ENCODE assay signal across 14 cellular contexts in the genomic region with DNA sequence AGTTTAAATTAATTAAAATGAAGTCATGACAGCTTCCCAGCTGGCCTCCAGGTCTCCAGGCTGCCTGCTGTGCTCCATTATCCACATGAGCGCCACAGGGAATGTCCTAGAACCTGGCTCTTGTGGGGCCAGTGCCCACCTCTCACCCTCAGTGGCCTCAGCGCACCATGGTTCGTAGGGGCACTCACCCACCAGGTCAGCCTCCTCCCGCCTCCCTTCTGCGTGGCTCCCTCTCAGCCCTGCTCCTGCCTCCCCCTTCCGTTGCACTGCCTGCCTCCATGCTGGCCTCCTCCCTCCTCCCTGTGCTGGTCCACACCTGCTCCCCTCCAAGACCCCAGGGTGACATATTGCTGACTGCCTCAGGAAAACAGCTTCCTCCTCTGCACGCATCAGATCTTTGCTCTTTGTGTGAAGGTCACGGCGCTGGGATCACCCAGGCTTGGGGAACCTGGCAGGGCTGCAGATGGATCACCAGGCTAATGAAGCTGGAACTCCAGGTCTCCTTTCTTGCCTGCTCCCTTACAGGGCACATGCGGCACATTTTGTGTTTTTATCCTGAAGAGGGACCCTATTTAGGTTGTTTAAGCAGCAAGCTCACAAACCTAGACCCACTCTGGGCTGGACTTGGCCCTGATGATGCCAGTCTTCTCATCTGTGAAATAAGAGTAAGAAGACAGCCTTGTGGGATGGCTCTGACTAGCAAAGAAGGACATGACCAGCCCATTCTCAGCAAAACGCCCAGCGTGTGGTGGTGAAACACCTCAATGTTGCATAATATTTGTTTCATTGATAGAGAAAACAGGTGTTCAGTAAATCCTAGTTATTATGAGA. TPM values are rescaled to one million over a fixed set of nuclear protein-coding genes. Genes with fewer than 3 reads are reported as not detected.
A peak's percentile ranks its signal among the peaks of the same experiment; 100 is the strongest.
DNase-seq lines count a peak whose midpoint lies in the region; ATAC-seq and TF ChIP-seq lines count a peak whose summit lies in the region.
"Had no signal": no experiment of that assay in that cellular context is flagged by ENCODE, and none has a peak within 500 bp of the region (broad histone marks: within the 10 kb centered on the region; RNA-seq: fewer than 3 reads in every experiment).

No MANE protein-coding gene starts in this region.

- no peak overlapping the region for H3K4me2 ChIP-seq in neural progenitor cell

- no peaks in the 10 kb centered on the region for H4K20me1 ChIP-seq in neural progenitor cell (ENCODE audit: low read depth)

- no peaks in the 10 kb centered on the region for H3K36me3 ChIP-seq in neural progenitor cell
- H3K36me3 ChIP-seq: tibial artery had no signal

- WGBS in right cardiac atrium, result 79% methylated on average over 12 of the region's 12 CpGs

- H3K27ac ChIP-seq in neural progenitor cell (no peak overlapping the region), right cardiac atrium (ENCODE audit: low read length) (no peak overlapping the region)
- H3K27ac ChIP-seq: tibial artery had no signal

- H3K27me3 Mint-ChIP-seq in activated naive CD8-positive, alpha-beta T cell, result no peaks in the 10 kb centered on the region
- H3K27me3 Mint-ChIP-seq in neural progenitor cell (ENCODE audit: insufficient read depth, low read depth), result peaks cover 16% of the 10 kb centered on the region

- DNase-seq in NOMO-1 treated with DMSO at 0.1 percent for 48 hours (lab: John Stamatoyannopoulos, UW; ENCODE audit: unreplicated experiment), result peak; percentile 20
- no peak for DNase-seq in NOMO-1 treated with dmso at 0.1 percent for 144 hours (lab: John Stamatoyannopoulos, UW; ENCODE audit: unreplicated experiment)
- DNase-seq in neural progenitor cell (ENCODE audit: low spot score), result no peak
- DNase-seq in right cardiac atrium, result no peak
- no peak for DNase-seq in stimulated activated CD4-positive, alpha-beta T cell treated with anti-CD3 and anti-CD28 coated beads, Interleukin-4, amount 100 ng/mL, for 4 hours
- DNase-seq: IMR-90, mesenchymal stem cell, NCI-H1417 treated with DMSO at 0.1 percent for 48 hours, NCI-H526 treated with DMSO at 0.1 percent for 48 hours, tibial artery had no signal

- no peak overlapping the region for H2AFZ ChIP-seq in neural progenitor cell (replicated peaks)

- H3K9ac ChIP-seq in neural progenitor cell, result no peak overlapping the region

- peaks cover 77% of the 10 kb centered on the region for H3K4me1 Mint-ChIP-seq in activated naive CD8-positive, alpha-beta T cell (ENCODE audit: low read depth)
- peaks cover 6% of the 10 kb centered on the region for H3K4me1 Mint-ChIP-seq in neural progenitor cell

- H3K27me3 ChIP-seq in neural progenitor cell, result no peaks in the 10 kb centered on the region
- H3K27me3 ChIP-seq in right cardiac atrium (ENCODE audit: control insufficient read depth, insufficient read depth), result no peaks in the 10 kb centered on the region

- H3K79me2 ChIP-seq in neural progenitor cell (ENCODE audit: low read depth), result no peaks in the 10 kb centered on the region

- H3K9me3 ChIP-seq in neural progenitor cell (ENCODE audit: low read depth), result no peaks in the 10 kb centered on the region
- H3K9me3 ChIP-seq in right cardiac atrium (ENCODE audit: control insufficient read depth, low read length), result no peaks in the 10 kb centered on the region
- H3K9me3 ChIP-seq: tibial artery had no signal

- H3K4me1 ChIP-seq in neural progenitor cell, result no peaks in the 10 kb centered on the region
- no peaks in the 10 kb centered on the region for H3K4me1 ChIP-seq in right cardiac atrium (ENCODE audit: control insufficient read depth, insufficient read depth, low read length)
- H3K4me1 ChIP-seq: tibial artery had no signal

- no peak for TF ChIP-seq CTCF in neural progenitor cell (IDR thresholded peaks at IDR 0.05)

- no peaks in the 10 kb centered on the region for H3F3A ChIP-seq in neural progenitor cell (ENCODE audit: low read depth)

- H3K4me3 Mint-ChIP-seq in activated naive CD8-positive, alpha-beta T cell, result peak overlapping the region; percentile 78
- H3K4me3 Mint-ChIP-seq in neural progenitor cell, result peak overlapping the region; percentile 33

- H3K4me3 ChIP-seq in neural progenitor cell (no peak overlapping the region), right cardiac atrium (ENCODE audit: low read length) (no peak overlapping the region)
- H3K4me3 ChIP-seq: tibial artery had no signal

- ATAC-seq in HG03439 (IDR thresholded peaks at IDR 0.05; ENCODE audit: unreplicated experiment) (peak; percentile 9), GM18868 (IDR thresholded peaks at IDR 0.05; ENCODE audit: unreplicated experiment) (no peak), right cardiac atrium (no peak)

- H3K27ac Mint-ChIP-seq in activated naive CD8-positive, alpha-beta T cell, result peak overlapping the region; percentile 96
- no peak overlapping the region for H3K27ac Mint-ChIP-seq in neural progenitor cell

- intact Hi-C loops in right cardiac atrium (cut with DNase I), result no loop called here

- no peaks in the 10 kb centered on the region for H3K9me3 Mint-ChIP-seq in activated naive CD8-positive, alpha-beta T cell (ENCODE audit: low read depth)
- peaks cover 3% of the 10 kb centered on the region for H3K9me3 Mint-ChIP-seq in neural progenitor cell

- H3K36me3 Mint-ChIP-seq in activated naive CD8-positive, alpha-beta T cell, result peaks cover 2% of the 10 kb centered on the region
- no peaks in the 10 kb centered on the region for H3K36me3 Mint-ChIP-seq in neural progenitor cell

RNA-seq across cellular contexts. Expression of a gene that starts 47.9 kb away (rescaled TPM):
- total RNA-seq in neural progenitor cell (ENCODE audit: low replicate concordance), result 1.2 and 2.0 TPM in 2 replicates
- 1 to 10 TPM; 5.0 to 9.2 (median 5.9) TPM for total RNA-seq in right cardiac atrium
- 1.6 TPM for polyA plus RNA-seq in right cardiac atrium
- total RNA-seq: fibroblast of villous mesenchyme, IMR-90 had no signal
- polyA plus RNA-seq: IMR-90 had no signal
